Comparison of ENCODE assay signal across 8 cellular contexts in genomic region chr14:102568115-102568614, GRCh38. TPM values are rescaled to one million over a fixed set of nuclear protein-coding genes. Genes with fewer than 3 reads are reported as not detected.
DNase-seq lines count a peak whose midpoint lies in the region; ATAC-seq and TF ChIP-seq lines count a peak whose summit lies in the region.

No MANE protein-coding gene starts in this region.

- H2BK120ac ChIP-seq in mesendoderm (ENCODE audit: low read depth, low read length): no peak overlapping the region

- no peak overlapping the region for H2AK5ac ChIP-seq in mesendoderm (ENCODE audit: low read length)

- H3K4ac ChIP-seq in mesendoderm (ENCODE audit: low read depth, low read length): peak overlapping the region; percentile 64

- no peak for TF ChIP-seq POLR2A in NB4 (IDR thresholded peaks at IDR 0.05; ENCODE audit: extremely low read depth, insufficient read length)

- TF ChIP-seq CTCF in NB4 (IDR thresholded peaks at IDR 0.05; ENCODE audit: low read depth, low read length) (no peak), ascending aorta (IDR thresholded peaks at IDR 0.05) (no peak)

- intact Hi-C loops in activated T-helper 2 cell treated with anti-CD3 and anti-CD28 coated beads, Interferon-gamma antibody, Interleukin-2, Interleukin-4, amounts not matched to agents 10 μg/mL and 5 μg/mL and 100 μg/mL, durations not matched to agents 14 hours and 24 hours and 36 hours (cut with micrococcal nuclease): no loop called here
- intact Hi-C loops in sciatic nerve (cut with DNase I) (no loop called here), ascending aorta (cut with DNase I) (no loop called here)

- no peaks in the 10 kb centered on the region for H3K9me3 ChIP-seq in ascending aorta

- no peak overlapping the region for H3K23ac ChIP-seq in mesendoderm (ENCODE audit: low read length)

- peak overlapping the region; percentile 86 for H3K18ac ChIP-seq in mesendoderm (ENCODE audit: low read length)

- H3K27ac Mint-ChIP-seq in activated T-helper 2 cell treated with anti-CD3 and anti-CD28 coated beads, Interferon-gamma antibody, Interleukin-2, Interleukin-4, amounts not matched to agents 10 μg/mL and 5 μg/mL and 100 μg/mL, durations not matched to agents 14 hours and 24 hours and 36 hours: peak overlapping the region; percentile 76

- H3K56ac ChIP-seq in mesendoderm (ENCODE audit: low read length): peak overlapping the region; percentile 84

- no peaks in the 10 kb centered on the region for H3K27me3 ChIP-seq in mesendoderm (ENCODE audit: insufficient read depth, low read length, poor library complexity)
- H3K27me3 ChIP-seq in ascending aorta: no peaks in the 10 kb centered on the region

- H2BK5ac ChIP-seq in mesendoderm (ENCODE audit: low read length): peak overlapping the region; percentile 81

- peak overlapping the region; percentile 99 for H4K5ac ChIP-seq in mesendoderm (ENCODE audit: low read length)

- no peak for ATAC-seq in sciatic nerve

- H3K4me3 Mint-ChIP-seq in activated T-helper 2 cell treated with anti-CD3 and anti-CD28 coated beads, Interferon-gamma antibody, Interleukin-2, Interleukin-4, amounts not matched to agents 10 μg/mL and 5 μg/mL and 100 μg/mL, durations not matched to agents 14 hours and 24 hours and 36 hours (ENCODE audit: low read depth): peak overlapping the region; percentile 30

- H3K36me3 ChIP-seq in mesendoderm (ENCODE audit: control insufficient read depth, insufficient read depth, low read length): no peaks in the 10 kb centered on the region
- H3K36me3 ChIP-seq in ascending aorta: no peaks in the 10 kb centered on the region

- DNase-seq in A172 (ENCODE audit: low spot score): peak; percentile 10
- peak; percentile 41 for DNase-seq in NB4 (ENCODE audit: low read depth)
- DNase-seq in activated T-helper 2 cell treated with anti-CD3 and anti-CD28 coated beads, Interferon-gamma antibody, Interleukin-2, Interleukin-4, amounts not matched to agents 10 μg/mL and 5 μg/mL and 100 μg/mL, durations not matched to agents 14 hours and 24 hours and 36 hours (ENCODE audit: low spot score): peak; percentile 46
- peak; percentile 91 for DNase-seq in mesendoderm
- DNase-seq in sciatic nerve (ENCODE audit: low spot score): no peak
- no peak for DNase-seq in ascending aorta (ENCODE audit: low spot score in 2 of 2)
- DNase-seq in KG1 (lab: John Stamatoyannopoulos, UW): no peak
- no peak for DNase-seq in SW 1271 (lab: John Stamatoyannopoulos, UW)

- H3K27ac ChIP-seq in mesendoderm (ENCODE audit: low read depth, low read length) (peak overlapping the region; percentile 85), ascending aorta (no peak overlapping the region)

- H3K27me3 Mint-ChIP-seq in activated T-helper 2 cell treated with anti-CD3 and anti-CD28 coated beads, Interferon-gamma antibody, Interleukin-2, Interleukin-4, amounts not matched to agents 10 μg/mL and 5 μg/mL and 100 μg/mL, durations not matched to agents 14 hours and 24 hours and 36 hours (ENCODE audit: low read depth): no peaks in the 10 kb centered on the region

- no peaks in the 10 kb centered on the region for H3K9me3 Mint-ChIP-seq in activated T-helper 2 cell treated with anti-CD3 and anti-CD28 coated beads, Interferon-gamma antibody, Interleukin-2, Interleukin-4, amounts not matched to agents 10 μg/mL and 5 μg/mL and 100 μg/mL, durations not matched to agents 14 hours and 24 hours and 36 hours

- no peak overlapping the region for H3K4me2 ChIP-seq in mesendoderm (ENCODE audit: low read length)

- no peak overlapping the region for H2BK15ac ChIP-seq in mesendoderm (replicated peaks; ENCODE audit: low read depth)

- WGBS in mesendoderm (ENCODE audit: extremely low coverage, insufficient coverage, low lambda C conversion rate): no CpG with 5 or more reads among the region's 7 CpGs

- H3K4me1 Mint-ChIP-seq in activated T-helper 2 cell treated with anti-CD3 and anti-CD28 coated beads, Interferon-gamma antibody, Interleukin-2, Interleukin-4, amounts not matched to agents 10 μg/mL and 5 μg/mL and 100 μg/mL, durations not matched to agents 14 hours and 24 hours and 36 hours (ENCODE audit: low read depth): peaks cover 12% of the 10 kb centered on the region

- no peaks in the 10 kb centered on the region for H3K79me2 ChIP-seq in mesendoderm (ENCODE audit: control insufficient read depth, insufficient read depth, low read length)

- H3K9ac ChIP-seq in mesendoderm (ENCODE audit: low read length): peak overlapping the region; percentile 58

- peak overlapping the region; percentile 94 for H4K8ac ChIP-seq in mesendoderm (ENCODE audit: low read depth, low read length)

- H3K79me1 ChIP-seq in mesendoderm (ENCODE audit: low read length): no peaks in the 10 kb centered on the region

- H3K4me3 ChIP-seq in NB4 (ENCODE audit: low read depth, low read length) (no peak overlapping the region), mesendoderm (ENCODE audit: low read length) (no peak overlapping the region), ascending aorta (no peak overlapping the region)

- no peaks in the 10 kb centered on the region for H3K36me3 Mint-ChIP-seq in activated T-helper 2 cell treated with anti-CD3 and anti-CD28 coated beads, Interferon-gamma antibody, Interleukin-2, Interleukin-4, amounts not matched to agents 10 μg/mL and 5 μg/mL and 100 μg/mL, durations not matched to agents 14 hours and 24 hours and 36 hours (ENCODE audit: low read depth)

- H3K4me1 ChIP-seq in mesendoderm (ENCODE audit: control insufficient read depth, low read depth, low read length) (peaks cover 3% of the 10 kb centered on the region), ascending aorta (no peaks in the 10 kb centered on the region)

RNA-seq across cellular contexts. Expression of gene RCOR1, which starts 24.3 kb away (rescaled TPM):
- 11.1 and 11.4 TPM in 2 replicates for total RNA-seq in A172 (2014; rRNA removed; shearing (Covaris generic))
- total RNA-seq in activated T-helper 2 cell treated with anti-CD3 and anti-CD28 coated beads, Interferon-gamma antibody, Interleukin-2, Interleukin-4, amounts not matched to agents 10 μg/mL and 5 μg/mL and 100 μg/mL, durations not matched to agents 14 hours and 24 hours and 36 hours: 22.2 and 24.3 TPM in 2 replicates
- polyA plus RNA-seq in mesendoderm (2013, experiment 1 of 2): 13.9 TPM
- polyA plus RNA-seq in mesendoderm (2013, experiment 2 of 2): 14.4 TPM
- total RNA-seq in sciatic nerve: 19.9 TPM
- total RNA-seq in ascending aorta: 4.7 TPM

RNA-seq across cellular contexts. Expression of gene ANKRD9, which starts 58.6 kb away (rescaled TPM):
- total RNA-seq in A172 (2014; rRNA removed; shearing (Covaris generic)): 23.6 and 25.5 TPM in 2 replicates
- total RNA-seq in activated T-helper 2 cell treated with anti-CD3 and anti-CD28 coated beads, Interferon-gamma antibody, Interleukin-2, Interleukin-4, amounts not matched to agents 10 μg/mL and 5 μg/mL and 100 μg/mL, durations not matched to agents 14 hours and 24 hours and 36 hours: 16.9 and 17.0 TPM in 2 replicates
- 7.0 TPM for polyA plus RNA-seq in mesendoderm (2013, experiment 1 of 2)
- 6.6 TPM for polyA plus RNA-seq in mesendoderm (2013, experiment 2 of 2)
- 16.0 TPM for total RNA-seq in sciatic nerve
- 118 TPM for total RNA-seq in ascending aorta

Comparison
In these comparisons a context has a peak if more than half of its experiments do, and no peak if none do; other contexts are left out.
1. DNase-seq: peak in A172 (single experiment), NB4 (single experiment), activated T-helper 2 cell treated with anti-CD3 and anti-CD28 coated beads, Interferon-gamma antibody, Interleukin-2, Interleukin-4, amounts not matched to agents 10 μg/mL and 5 μg/mL and 100 μg/mL, durations not matched to agents 14 hours and 24 hours and 36 hours (single experiment) and mesendoderm (single experiment); none in sciatic nerve (single experiment), ascending aorta (0 of 2), KG1 (single experiment) and SW 1271 (0 of 2).